In genomic region chr17:28221751-28222414, GRCh38 we compare ENCODE assay signal across 20 cellular contexts.
"Had no signal": no experiment of that assay in that cellular context is flagged by ENCODE, and none has a peak within 500 bp of the region (broad histone marks: within the 10 kb centered on the region; RNA-seq: fewer than 3 reads in every experiment).

No MANE protein-coding gene starts in this region.

- FAIRE-seq: islet of Langerhans, TTC549 had no signal

- H3K79me2 ChIP-seq: parathyroid adenoma had no signal

- H3K27ac ChIP-seq: epithelial cell of prostate, parathyroid adenoma, suprapubic skin, upper lobe of left lung had no signal

- H3K27me3 ChIP-seq: upper lobe of left lung had no signal

- H3K9me3 ChIP-seq: suprapubic skin, upper lobe of left lung had no signal

- H3K9me3 Mint-ChIP-seq: activated B cell treated with CpG ODN at 0.5 μM for 24 hours; activated CD8-positive, alpha-beta T cell treated with anti-CD3 and anti-CD28 coated beads for 36 hours; activated naive CD4-positive, alpha-beta T cell treated with anti-CD3 and anti-CD28 coated beads, Interleukin-2, amount 50 U/mL, for 72 hours; dendritic cell treated with granulocyte-macrophage colony-stimulating factor and Interleukin-4, amounts not matched to agents 40 ng/mL and 50 ng/mL, for 4 days; effector memory CD8-positive, alpha-beta T cell had no signal

- H3K36me3 Mint-ChIP-seq: activated naive CD4-positive, alpha-beta T cell treated with anti-CD3 and anti-CD28 coated beads, Interleukin-2, amount 50 U/mL, for 72 hours had no signal

- H3K4me3 Mint-ChIP-seq: activated B cell treated with CpG ODN at 0.5 μM for 24 hours; activated CD8-positive, alpha-beta T cell treated with anti-CD3 and anti-CD28 coated beads for 36 hours; brain; dendritic cell treated with granulocyte-macrophage colony-stimulating factor and Interleukin-4, amounts not matched to agents 40 ng/mL and 50 ng/mL, for 4 days; effector memory CD8-positive, alpha-beta T cell; stimulated activated naive B cell treated with anti-CD40 and anti-IgM and Interleukin-4, amounts not matched to agents 10 μg/mL and 1 μg/mL and 100 μg/mL, for 72 hours had no signal

- ATAC-seq: activated CD8-positive, alpha-beta T cell treated with anti-CD3 and anti-CD28 coated beads for 36 hours; activated naive CD4-positive, alpha-beta T cell treated with anti-CD3 and anti-CD28 coated beads, Interleukin-2, amount 50 U/mL, for 72 hours; effector memory CD8-positive, alpha-beta T cell had no signal

- H3K9ac ChIP-seq: parathyroid adenoma had no signal

- H2AFZ ChIP-seq: parathyroid adenoma had no signal

- DNase-seq: activated B cell treated with CpG ODN at 0.5 μM for 24 hours; activated CD4-positive, alpha-beta T cell treated with anti-CD3 and anti-CD28 coated beads for 48 hours; activated CD8-positive, alpha-beta T cell treated with anti-CD3 and anti-CD28 coated beads for 36 hours; activated effector memory CD4-positive, alpha-beta T cell treated with anti-CD3 and anti-CD28 coated beads, Interleukin-2, amount 50 U/mL, for 16 hours; activated T-cell treated with anti-CD3 and anti-CD28 coated beads, Interleukin-2, amount 50 U/mL, for 48 hours; effector memory CD8-positive, alpha-beta T cell; midbrain; retina; stimulated activated naive B cell treated with anti-CD40 and anti-IgM and Interleukin-4, amounts not matched to agents 10 μg/mL and 1 μg/mL and 100 μg/mL, for 72 hours; T-helper 2 cell; upper lobe of left lung had no signal

- H3K27ac Mint-ChIP-seq: activated B cell treated with CpG ODN at 0.5 μM for 24 hours; activated CD8-positive, alpha-beta T cell treated with anti-CD3 and anti-CD28 coated beads for 36 hours; brain; dendritic cell treated with granulocyte-macrophage colony-stimulating factor and Interleukin-4, amounts not matched to agents 40 ng/mL and 50 ng/mL, for 4 days; effector memory CD8-positive, alpha-beta T cell; stimulated activated naive B cell treated with anti-CD40 and anti-IgM and Interleukin-4, amounts not matched to agents 10 μg/mL and 1 μg/mL and 100 μg/mL, for 72 hours had no signal

- H3K4me3 ChIP-seq: lung, suprapubic skin, upper lobe of left lung had no signal

- H3K4me1 ChIP-seq: parathyroid adenoma, suprapubic skin had no signal

- H3K36me3 ChIP-seq: suprapubic skin, upper lobe of left lung had no signal

- H3K4me1 Mint-ChIP-seq: activated B cell treated with CpG ODN at 0.5 μM for 24 hours, brain had no signal
